In genomic region chr14:21346532-21347135, GRCh38 we compare ENCODE assay signal across 29 cellular contexts. TPM values are rescaled to one million over a fixed set of nuclear protein-coding genes. Genes with fewer than 3 reads are reported as not detected.
DNase-seq lines count a peak whose midpoint lies in the region; ATAC-seq and TF ChIP-seq lines count a peak whose summit lies in the region.
"Had no signal": no experiment of that assay in that cellular context is flagged by ENCODE, and none has a peak within 500 bp of the region (broad histone marks: within the 10 kb centered on the region; RNA-seq: fewer than 3 reads in every experiment).

No MANE protein-coding gene starts in this region.

- H3K79me2 ChIP-seq in GM23248 (ENCODE audit: insufficient read depth) = no peaks in the 10 kb centered on the region

- DNase-seq in AG09309 (ENCODE audit: low read depth) (peak; percentile 24), GM23248 (peak; percentile 71), adipocyte (ENCODE audit: low read depth) (peak; percentile 63), fibroblast of the conjunctiva (ENCODE audit: low read depth) (peak; percentile 23), Kasumi-1 (lab: John Stamatoyannopoulos, UW) (no peak), NCI-H1105 treated with DMSO at 0.1 percent for 48 hours (lab: John Stamatoyannopoulos, UW) (no peak), heart right ventricle (no peak)
- DNase-seq: activated CD4-positive, alpha-beta T cell treated with anti-CD3 and anti-CD28 coated beads, Interleukin-2, amount 50 U/mL, for 48 hours; activated CD8-positive, alpha-beta memory T cell treated with anti-CD3 and anti-CD28 coated beads, Interleukin-2, amount 50 U/mL, for 4 hours; activated naive CD4-positive, alpha-beta T cell treated with anti-CD3 and anti-CD28 coated beads, Interleukin-2, amount 10 ng/mL, durations not matched to agents 7 days and 5 days; amniotic stem cell; CD4-positive, CD25-positive, alpha-beta regulatory T cell; effector memory CD4-positive, alpha-beta T cell; EL; hypothalamus; immature natural killer cell; NCI-H1048; NCI-H187; SIG-M5; stimulated activated CD4-positive, alpha-beta T cell treated with anti-CD3 and anti-CD28 coated beads, Interleukin-4, amount 100 ng/mL, for 4 hours; upper lobe of right lung had no signal

- H4K20me1 ChIP-seq in GM23248 (ENCODE audit: insufficient read depth) = no peaks in the 10 kb centered on the region

- peak overlapping the region; percentile 39 for H3K27ac ChIP-seq in GM23248
- no peak overlapping the region for H3K27ac ChIP-seq in heart right ventricle
- H3K27ac ChIP-seq: gastroesophageal sphincter, HL-60, upper lobe of right lung had no signal

- H3K4me1 ChIP-seq in GM23248 (ENCODE audit: insufficient read depth) = peaks cover 15% of the 10 kb centered on the region
- H3K4me1 ChIP-seq in adipocyte (ENCODE audit: control insufficient read depth, insufficient read depth, low read length) = no peaks in the 10 kb centered on the region
- H3K4me1 ChIP-seq in heart right ventricle = peaks cover 0 to 5% (median 0%) of the 10 kb centered on the region in 9 donors
- H3K4me1 ChIP-seq: breast epithelium, upper lobe of right lung had no signal

- H3K9me2 ChIP-seq in GM23248 (ENCODE audit: insufficient read depth) = no peaks in the 10 kb centered on the region

- H3K9me3 ChIP-seq in GM23248 (ENCODE audit: low read depth) = no peaks in the 10 kb centered on the region
- no peaks in the 10 kb centered on the region for H3K9me3 ChIP-seq in adipocyte (ENCODE audit: control insufficient read depth, low read length)
- no peaks in the 10 kb centered on the region for H3K9me3 ChIP-seq in heart right ventricle
- H3K9me3 ChIP-seq: breast epithelium, gastroesophageal sphincter, HAP-1, upper lobe of right lung had no signal

- peaks cover 18% of the 10 kb centered on the region for H3F3A ChIP-seq in GM23248 (ENCODE audit: insufficient read depth)

- in situ Hi-C loops in GM23248 (cut with MboI) = no loop called here

- no peak overlapping the region for H3K9ac ChIP-seq in GM23248
- no peak overlapping the region for H3K9ac ChIP-seq in adipocyte (ENCODE audit: low read length)

- H3K27me3 ChIP-seq in GM23248 (replicated peaks; ENCODE audit: insufficient read depth) = no peaks in the 10 kb centered on the region
- no peaks in the 10 kb centered on the region for H3K27me3 ChIP-seq in adipocyte (replicated peaks; ENCODE audit: control insufficient read depth, insufficient read depth, low read length)
- H3K27me3 ChIP-seq in heart right ventricle = no peaks in the 10 kb centered on the region
- H3K27me3 ChIP-seq: breast epithelium, gastroesophageal sphincter, upper lobe of right lung had no signal

- no peak overlapping the region for H3K4me3 ChIP-seq in AG09309 (ENCODE audit: control insufficient read depth, low read depth, low read length)
- 0 out of 2 replicates have a peak overlapping the region, but pooled peaks have one; percentile 13 for H3K4me3 ChIP-seq in GM23248
- no peak overlapping the region for H3K4me3 ChIP-seq in adipocyte (ENCODE audit: low read length)
- no peak overlapping the region for H3K4me3 ChIP-seq in heart right ventricle
- H3K4me3 ChIP-seq: breast epithelium, gastroesophageal sphincter, HAP-1, upper lobe of right lung had no signal

- intact Hi-C loops in heart right ventricle (cut with DNase I) = no loop called here

- 3 to 5% methylated on average over 2 of the region's 2 CpGs for WGBS in GM23248 (ENCODE audit: low coverage in 1 of 2, low lambda C conversion rate in 2 of 2, missing lambda C conversion rate in 2 of 2), 2 experiments
- 80 to 84% methylated on average over 2 of the region's 2 CpGs for WGBS in heart right ventricle, 2 donors

- peak overlapping the region; percentile 24 for H3K4me2 ChIP-seq in GM23248 (ENCODE audit: unreplicated experiment)

- H2AFZ ChIP-seq in GM23248 = 0 out of 2 replicates have a peak overlapping the region, but pooled peaks have one; percentile 13

- TF ChIP-seq CTCF in AG09309 (IDR thresholded peaks at IDR 0.05; ENCODE audit: control insufficient read depth, insufficient read depth, low read depth, low read length, missing control alignments) (no peak), heart right ventricle (IDR thresholded peaks at IDR 0.05) (no peak)

- H3K36me3 ChIP-seq in GM23248 (ENCODE audit: low read depth) = peaks cover 12% of the 10 kb centered on the region
- peaks cover 13% of the 10 kb centered on the region for H3K36me3 ChIP-seq in adipocyte (ENCODE audit: control insufficient read depth, insufficient read depth, low read length, severe bottlenecking)
- peaks cover 0 to 14% (median 3%) of the 10 kb centered on the region in 9 donors for H3K36me3 ChIP-seq in heart right ventricle
- H3K36me3 ChIP-seq: breast epithelium had no signal

- no peak for ATAC-seq in GM21528 (IDR thresholded peaks at IDR 0.05; ENCODE audit: low FRiP score, unreplicated experiment)
- no peak for ATAC-seq in heart right ventricle
- ATAC-seq: gastroesophageal sphincter; left lobe of liver; sciatic nerve; stimulated activated memory B cell treated with anti-CD40 and anti-IgM and Interleukin-4, amounts not matched to agents 10 μg/mL and 1 μg/mL and 100 μg/mL, for 72 hours; upper lobe of right lung had no signal

RNA-seq across cellular contexts. Expression of gene SUPT16H, which starts 37.2 kb away (rescaled TPM):
- 56.9 and 61.7 TPM in 2 replicates for total RNA-seq in GM23248 (2014; rRNA removed; shearing (Covaris generic))
- 64.4 and 64.7 TPM in 2 replicates for polyA plus RNA-seq in GM23248 (2016; fragmentation: Nextera tagmentation; extraction: Ambion mirVana)
- 10 to 100 TPM; 24.8 to 36.1 (median 30.6) TPM for total RNA-seq in heart right ventricle
- 10 to 100 TPM; 26.2 to 30.3 TPM for polyA plus RNA-seq in heart right ventricle

Comparison
In these comparisons a context has a peak if more than half of its experiments do, and no peak if none do; other contexts are left out.
1. DNase-seq: peak in AG09309 (single experiment), GM23248 (single experiment), adipocyte (single experiment) and fibroblast of the conjunctiva (single experiment); none in Kasumi-1 (0 of 2), NCI-H1105 treated with DMSO at 0.1 percent for 48 hours (single experiment) and heart right ventricle (0 of 2).